In the genomic region with DNA sequence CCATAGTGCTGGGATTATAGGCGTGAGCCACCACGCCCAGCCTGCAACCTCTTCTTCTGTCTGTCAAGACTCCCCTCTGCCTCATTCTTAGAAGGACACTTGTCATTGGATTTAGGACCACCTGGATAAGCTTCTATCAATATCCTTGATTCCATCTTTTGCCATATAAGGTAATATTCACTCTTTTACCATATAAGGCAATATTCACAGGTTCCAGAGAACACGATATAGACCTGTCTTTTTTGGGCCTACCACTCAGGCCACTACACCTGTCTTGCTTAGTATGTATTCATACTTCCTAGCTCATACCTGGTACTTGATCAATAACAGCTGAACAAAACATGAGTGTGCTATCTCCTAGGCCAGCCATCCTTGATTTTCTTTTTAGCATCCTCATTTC, we compare ENCODE assay signal across 24 cellular contexts.
"Had no signal": no experiment of that assay in that cellular context is flagged by ENCODE, and none has a peak within 500 bp of the region (broad histone marks: within the 10 kb centered on the region; RNA-seq: fewer than 3 reads in every experiment).

No MANE protein-coding gene starts in this region.

- H3K27me3 ChIP-seq: esophagus squamous epithelium, gastrocnemius medialis, heart right ventricle, left lung had no signal

- FAIRE-seq: colon, endothelial cell of umbilical vein, islet of Langerhans, keratinocyte had no signal

- H3K4me3 ChIP-seq: coronary artery, dorsolateral prefrontal cortex, esophagus squamous epithelium, gastrocnemius medialis, heart right ventricle, left lung, lower lobe of right lung, mucosa of descending colon had no signal

- H3K27ac ChIP-seq: coronary artery, dorsolateral prefrontal cortex, esophagus squamous epithelium, gastrocnemius medialis, heart right ventricle, left lung, lower lobe of right lung had no signal

- H3K9me3 ChIP-seq: gastrocnemius medialis had no signal

- ATAC-seq: gastrocnemius medialis, heart right ventricle, left cardiac atrium, left lung, left ventricle myocardium superior, lower lobe of right lung, mucosa of descending colon had no signal

- DNase-seq: dermis blood vessel endothelial cell; dorsolateral prefrontal cortex; effector CD4-positive, alpha-beta T cell; effector memory CD4-positive, alpha-beta T cell; esophagus squamous epithelium; foreskin fibroblast; foreskin melanocyte; gastrocnemius medialis; glutamatergic neuron; head of caudate nucleus; heart right ventricle; hippocampal formation; left cardiac atrium; left lung; left ventricle myocardium superior; lower lobe of right lung; mesenchymal stem cell; mucosa of descending colon; naive B cell had no signal

- H3K4me1 ChIP-seq: esophagus squamous epithelium, gastrocnemius medialis, heart right ventricle, left lung, lower lobe of right lung had no signal

- H3K36me3 ChIP-seq: esophagus squamous epithelium, gastrocnemius medialis, heart right ventricle, left lung, lower lobe of right lung had no signal
